In the genomic region with DNA sequence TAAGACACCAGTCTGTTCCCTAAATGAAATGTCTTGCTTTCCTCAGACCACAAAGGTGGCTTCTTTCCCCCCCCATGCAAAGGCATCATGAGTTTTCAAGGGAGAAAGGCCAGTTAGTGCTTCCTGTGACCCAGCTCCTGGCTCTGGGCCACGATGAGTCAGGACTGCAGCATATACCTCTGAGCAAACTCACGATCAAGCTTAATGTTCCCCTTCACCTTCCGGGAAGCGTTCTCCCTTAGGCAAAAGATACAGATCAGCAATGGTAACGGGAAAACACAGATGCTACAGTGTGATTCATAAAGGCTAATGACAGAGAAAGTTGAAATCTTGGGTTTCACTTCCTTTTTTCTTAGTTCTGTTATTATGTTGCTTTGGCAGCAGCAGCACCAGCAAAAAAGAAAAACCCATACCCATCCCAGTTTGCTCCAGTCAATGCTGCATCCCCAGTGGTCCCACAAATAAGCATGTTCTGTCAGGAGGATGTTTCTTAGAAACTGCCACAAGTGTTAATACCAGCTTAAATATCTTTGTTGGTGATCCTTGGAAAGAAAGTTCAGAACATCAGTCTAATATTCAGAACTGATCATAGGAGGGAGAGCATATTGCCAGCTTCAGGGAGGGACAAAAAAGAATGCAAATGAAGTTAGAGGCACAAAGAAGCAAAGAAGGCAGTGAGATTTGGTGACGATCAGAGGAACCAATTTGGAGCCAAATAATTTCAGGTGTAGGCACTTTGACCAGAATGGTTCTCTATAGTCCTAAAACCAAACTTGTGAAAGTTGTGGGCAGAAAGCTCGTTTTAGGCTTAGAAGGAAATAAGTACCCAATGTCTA, we compare ENCODE assay signal across 1 cellular context.
TF ChIP-seq lines count a peak whose summit lies in the region.

No MANE protein-coding gene starts in this region.

TF ChIP-seq in SK-N-SH, 30 proteins besides CTCF, POLR2A, EP300 and RAD21 (continued from another document):
- TF ChIP-seq REST (IDR thresholded peaks at IDR 0.05; ENCODE audit: low read depth, low read length) (no peak), SIN3A (IDR thresholded peaks at IDR 0.05; ENCODE audit: borderline replicate concordance, low read depth, low read length) (peak; percentile 62; the same call in 1 of the 2 replicates), YY1 (IDR thresholded peaks at IDR 0.05; ENCODE audit: low read depth) (no peak), RXRA (IDR thresholded peaks at IDR 0.05; ENCODE audit: borderline replicate concordance, low read depth) (peak; percentile 73; the same call in 1 of the 2 replicates), ELF1 (IDR thresholded peaks at IDR 0.05) (0 out of 2 replicates have a peak, but pooled peaks have one; percentile 39), POLR2AphosphoS5 (IDR thresholded peaks at IDR 0.05; ENCODE audit: low read depth, low read length) (peak; percentile 37; the same call in 1 of the 2 replicates), TEAD4 (IDR thresholded peaks at IDR 0.05; ENCODE audit: borderline replicate concordance, insufficient read depth) (no peak), NFIC (IDR thresholded peaks at IDR 0.05; ENCODE audit: borderline replicate concordance) (peak; percentile 93), FOXM1 (IDR thresholded peaks at IDR 0.05; ENCODE audit: low read depth) (0 out of 2 replicates have a peak, but pooled peaks have one; percentile 26), IRF3 (IDR thresholded peaks at IDR 0.05; ENCODE audit: low read depth, low read length) (no peak), USF1 (IDR thresholded peaks at IDR 0.05; ENCODE audit: borderline replicate concordance, low read depth) (no peak), PBX3 (IDR thresholded peaks at IDR 0.05) (peak; percentile 36; the same call in 1 of the 2 replicates), FOSL2 (IDR thresholded peaks at IDR 0.05; ENCODE audit: borderline replicate concordance, low read depth) (peak; percentile 69)
- TF ChIP-seq, protein P1, sequence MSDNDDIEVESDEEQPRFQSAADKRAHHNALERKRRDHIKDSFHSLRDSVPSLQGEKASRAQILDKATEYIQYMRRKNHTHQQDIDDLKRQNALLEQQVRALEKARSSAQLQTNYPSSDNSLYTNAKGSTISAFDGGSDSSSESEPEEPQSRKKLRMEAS (IDR thresholded peaks at IDR 0.05; ENCODE audit: low read depth): peak; percentile 64
TF ChIP-seq in SK-N-SH: peak in this region for 11.
